1 cellular context compared by ENCODE assay signal in the genomic region with DNA sequence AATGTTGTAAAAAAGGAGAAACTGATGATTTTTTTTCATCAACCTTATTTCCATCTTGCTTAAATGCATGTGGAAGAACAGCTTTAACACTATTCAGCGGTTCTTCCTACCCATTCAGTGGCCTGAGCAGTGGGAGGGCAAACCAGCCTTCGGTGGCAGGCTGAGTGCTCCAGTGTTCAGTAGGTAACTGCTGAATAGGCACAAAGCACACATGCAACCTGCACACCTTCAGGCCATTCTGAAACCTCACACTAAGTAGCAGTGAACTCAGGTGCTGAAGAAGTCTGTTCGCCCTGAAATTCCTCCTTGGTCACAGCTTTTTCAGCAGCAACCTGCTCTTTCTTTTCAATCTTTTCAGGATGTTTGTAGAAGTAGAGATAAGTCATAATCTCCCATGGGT.
TF ChIP-seq lines count a peak whose summit lies in the region.

No MANE protein-coding gene starts in this region.

TF ChIP-seq in HepG2, 621 proteins besides CTCF, POLR2A, EP300 and RAD21 (continued from another document):
- TF ChIP-seq, protein P1, sequence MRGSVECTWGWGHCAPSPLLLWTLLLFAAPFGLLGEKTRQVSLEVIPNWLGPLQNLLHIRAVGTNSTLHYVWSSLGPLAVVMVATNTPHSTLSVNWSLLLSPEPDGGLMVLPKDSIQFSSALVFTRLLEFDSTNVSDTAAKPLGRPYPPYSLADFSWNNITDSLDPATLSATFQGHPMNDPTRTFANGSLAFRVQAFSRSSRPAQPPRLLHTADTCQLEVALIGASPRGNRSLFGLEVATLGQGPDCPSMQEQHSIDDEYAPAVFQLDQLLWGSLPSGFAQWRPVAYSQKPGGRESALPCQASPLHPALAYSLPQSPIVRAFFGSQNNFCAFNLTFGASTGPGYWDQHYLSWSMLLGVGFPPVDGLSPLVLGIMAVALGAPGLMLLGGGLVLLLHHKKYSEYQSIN (CRISPR knock-in tag; IDR thresholded peaks at IDR 0.05; ENCODE audit: borderline replicate concordance), result no peak
- TF ChIP-seq ZBTB20 (CRISPR knock-in tag; IDR thresholded peaks at IDR 0.05; ENCODE audit: borderline replicate concordance, low read depth), result no peak
- TF ChIP-seq MAFF (IDR thresholded peaks at IDR 0.05; ENCODE audit: low read depth, low read length), result peak; percentile 48
- TF ChIP-seq, protein P2, sequence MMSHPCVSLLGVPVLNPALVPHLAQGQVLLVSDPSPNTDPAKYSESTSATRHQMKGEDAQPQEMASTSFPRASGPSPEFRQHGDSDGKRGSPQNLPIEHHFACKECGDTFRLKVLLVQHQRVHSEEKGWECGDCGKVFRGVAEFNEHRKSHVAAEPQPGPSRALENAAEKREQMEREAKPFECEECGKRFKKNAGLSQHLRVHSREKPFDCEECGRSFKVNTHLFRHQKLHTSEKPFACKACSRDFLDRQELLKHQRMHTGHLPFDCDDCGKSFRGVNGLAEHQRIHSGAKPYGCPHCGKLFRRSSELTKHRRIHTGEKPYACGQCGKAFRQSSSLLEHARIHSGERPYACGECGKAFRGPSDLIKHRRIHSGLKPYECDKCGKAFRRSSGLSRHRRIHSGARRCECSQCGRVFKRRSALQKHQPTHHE (CRISPR knock-in tag; IDR thresholded peaks at IDR 0.05; ENCODE audit: borderline replicate concordance), result no peak
- TF ChIP-seq HCFC1 (IDR thresholded peaks at IDR 0.05; ENCODE audit: low read depth, low read length), result no peak
- TF ChIP-seq BORCS8-MEF2B (CRISPR knock-in tag; IDR thresholded peaks at IDR 0.05), result no peak
- TF ChIP-seq KDM4B (CRISPR knock-in tag; IDR thresholded peaks at IDR 0.05), result no peak
